ENCODE assay signal across 8 cellular contexts in the genomic region with DNA sequence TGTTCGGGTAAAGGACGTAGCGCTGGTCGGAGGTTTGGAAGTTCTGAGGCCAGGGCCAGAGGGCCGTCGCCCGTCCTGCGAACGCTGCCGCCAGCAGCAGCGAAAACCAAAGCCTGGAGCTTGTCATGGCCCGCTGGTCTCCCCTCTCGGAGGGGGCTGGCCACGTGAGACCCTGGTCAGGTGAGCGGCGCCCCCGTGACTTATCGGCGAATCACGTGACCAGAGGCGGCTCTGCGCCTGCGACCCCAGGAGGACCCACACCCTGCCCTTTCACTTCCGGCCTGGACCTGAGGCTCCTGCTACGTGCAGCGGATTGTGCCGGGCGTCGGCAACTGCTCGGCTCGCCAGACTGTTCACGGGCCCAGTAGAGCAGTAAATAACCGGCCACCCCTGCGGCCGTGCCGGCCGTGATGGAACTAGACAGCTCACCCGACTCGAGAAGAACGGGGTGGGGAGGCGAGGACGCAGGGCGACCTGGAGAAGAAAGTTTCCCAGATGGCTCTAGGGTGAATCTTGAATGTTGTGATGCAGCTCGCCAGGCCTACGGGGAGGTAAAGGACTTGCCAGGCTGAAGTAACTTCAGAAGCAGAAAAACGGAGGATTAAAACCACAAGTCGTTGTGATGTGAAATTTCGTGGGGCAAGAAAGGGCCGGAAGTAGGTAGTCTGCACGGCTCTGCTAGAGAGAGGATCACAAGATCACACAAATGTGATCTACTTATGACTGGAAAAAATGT. TPM values are rescaled to one million over a fixed set of nuclear protein-coding genes. Genes with fewer than 3 reads are reported as not detected.
DNase-seq lines count a peak whose midpoint lies in the region; ATAC-seq and TF ChIP-seq lines count a peak whose summit lies in the region.

A gene (minus strand): TSS at position 169 of the 736 bp plus-strand sequence. CDS start 42 bp downstream, at position 127.

- H3K27ac ChIP-seq in spleen, result peak within 1 kb of the TSS; percentile 90 to 97 (median 96)

- H3K4me1 ChIP-seq in spleen, result peaks cover 15 to 60% (median 53%) of the 10 kb centered on the region in 6 donors

- no peaks in the 10 kb centered on the region for H3K27me3 ChIP-seq in spleen (replicated peaks in 1 of 7)

- no peaks in the 10 kb centered on the region for H3K9me3 ChIP-seq in spleen

- no peak for TF ChIP-seq CTCF in spleen (IDR thresholded peaks at IDR 0.05 in 8 of 11, conservative IDR thresholded peaks at IDR 0.05 in 3 of 11)

- peak; percentile 89 for DNase-seq in AG08396 (ENCODE audit: low spot score)
- DNase-seq in NCI-H345 (lab: John Stamatoyannopoulos, UW), result peak; percentile 92
- peak; percentile 90 to 94 (median 92) for DNase-seq in activated CD4-positive, CD25-positive, alpha-beta regulatory T cell (lab: John Stamatoyannopoulos, UW)
- peak; percentile 95 for DNase-seq in central memory CD4-positive, alpha-beta T cell
- peak; percentile 94 for DNase-seq in inferior parietal cortex (ENCODE audit: extremely low spot score)
- DNase-seq in spleen, result peak; percentile 97

- peak; percentile 20 to 88 (median 70) for TF ChIP-seq POLR2A in spleen (IDR thresholded peaks at IDR 0.05)

- intact Hi-C loops in spleen (cut with DNase I; ENCODE audit: low total_unique reads), result no loop called here

- H3K36me3 ChIP-seq in spleen, result peaks cover 0 to 10% (median 0%) of the 10 kb centered on the region in 6 donors

- peak; percentile 87 for ATAC-seq in GM19023 (IDR thresholded peaks at IDR 0.05; ENCODE audit: unreplicated experiment)
- ATAC-seq in HG03196 (IDR thresholded peaks at IDR 0.05; ENCODE audit: unreplicated experiment), result peak; percentile 77

- H3K4me3 ChIP-seq in spleen, result peak within 1 kb of the TSS; percentile 45 to 88 (median 72)

- WGBS in spleen, 5 donors, result 0 to 1% (median 0%) methylated on average over 33 to 50 of the region's 50 CpGs

RNA-seq across cellular contexts. Expression of the gene that starts here (rescaled TPM):
- total RNA-seq in spleen, result 100 to 1,000 TPM; 109 to 172 (median 129) TPM
- 100 to 1,000 TPM in 2 of 3 donors, 10 to 100 TPM in 1; 99.1 to 104 (median 103) TPM for polyA plus RNA-seq in spleen

Comparison
In these comparisons a context has a peak if more than half of its experiments do, and no peak if none do; other contexts are left out.
1. Peak in every context shown above with its lines: DNase-seq, ATAC-seq, H3K4me3 ChIP-seq and H3K27ac ChIP-seq.